In genomic region chr11:118435233-118435892, GRCh38 we compare ENCODE assay signal across 1 cellular context.
A peak's percentile ranks its signal among the peaks of the same experiment; 100 is the strongest.
TF ChIP-seq lines count a peak whose summit lies in the region.

No MANE protein-coding gene starts in this region.

TF ChIP-seq in HepG2, 621 proteins besides CTCF, POLR2A, EP300 and RAD21 (continued from another document and continues in another):
- TF ChIP-seq ZNF609 (CRISPR knock-in tag; IDR thresholded peaks at IDR 0.05; ENCODE audit: borderline replicate concordance) (no peak), ZSCAN31 (CRISPR knock-in tag; IDR thresholded peaks at IDR 0.05; ENCODE audit: low read depth) (no peak), ZFP36L1 (CRISPR knock-in tag; IDR thresholded peaks at IDR 0.05) (no peak), GATAD2A (CRISPR knock-in tag; IDR thresholded peaks at IDR 0.05) (no peak), MLLT10 (CRISPR knock-in tag; IDR thresholded peaks at IDR 0.05) (no peak), HNF4A (CRISPR knock-in tag; IDR thresholded peaks at IDR 0.05) (no peak), FOSL1 (CRISPR knock-in tag; IDR thresholded peaks at IDR 0.05; ENCODE audit: borderline replicate concordance) (no peak), BORCS8-MEF2B (CRISPR knock-in tag; IDR thresholded peaks at IDR 0.05) (peak; percentile 62; the same call in 1 of the 2 replicates), TFDP2 (CRISPR knock-in tag; IDR thresholded peaks at IDR 0.05) (peak; percentile 34; the same call in 1 of the 2 replicates), ZNF552 (CRISPR knock-in tag; IDR thresholded peaks at IDR 0.05; ENCODE audit: borderline replicate concordance) (no peak), ZNF543 (CRISPR knock-in tag; IDR thresholded peaks at IDR 0.05) (no peak), SNAPC2 (CRISPR knock-in tag; IDR thresholded peaks at IDR 0.05) (peak; percentile 65; the same call in 1 of the 2 replicates), ZSCAN29 (CRISPR knock-in tag; conservative IDR thresholded peaks at IDR 0.05) (no peak), ZBTB21 (CRISPR knock-in tag; IDR thresholded peaks at IDR 0.05) (no peak), POGZ (CRISPR knock-in tag; IDR thresholded peaks at IDR 0.05) (no peak), ZNF580 (CRISPR knock-in tag; IDR thresholded peaks at IDR 0.05; ENCODE audit: borderline replicate concordance, low read depth) (no peak), CAMTA2 (CRISPR knock-in tag; IDR thresholded peaks at IDR 0.05; ENCODE audit: borderline replicate concordance) (no peak), ZFYVE20 (CRISPR knock-in tag; IDR thresholded peaks at IDR 0.05; ENCODE audit: borderline replicate concordance, low read depth) (no peak), ZNF230 (CRISPR knock-in tag; IDR thresholded peaks at IDR 0.05) (no peak), ZZZ3 (CRISPR knock-in tag; IDR thresholded peaks at IDR 0.05; ENCODE audit: borderline replicate concordance) (no peak), ZNF598 (CRISPR knock-in tag; IDR thresholded peaks at IDR 0.05; ENCODE audit: borderline replicate concordance) (no peak), KMT2B (CRISPR knock-in tag; IDR thresholded peaks at IDR 0.05) (no peak; the same call in 1 of the 2 replicates), ZNF703 (CRISPR knock-in tag; IDR thresholded peaks at IDR 0.05; ENCODE audit: borderline replicate concordance) (no peak), MIXL1 (CRISPR knock-in tag; IDR thresholded peaks at IDR 0.05) (no peak), HDAC1 (CRISPR knock-in tag; IDR thresholded peaks at IDR 0.05) (no peak; the same call in 1 of the 2 replicates), CC2D1A (CRISPR knock-in tag; IDR thresholded peaks at IDR 0.05) (no peak), POLR2AphosphoS5 (IDR thresholded peaks at IDR 0.05; ENCODE audit: low read depth, low read length) (peak; percentile 60; the same call in 1 of the 2 replicates), ZNF451 (CRISPR knock-in tag; IDR thresholded peaks at IDR 0.05) (no peak), IRF2 (CRISPR knock-in tag; IDR thresholded peaks at IDR 0.05) (no peak), ZBTB4 (CRISPR knock-in tag; IDR thresholded peaks at IDR 0.05; ENCODE audit: borderline replicate concordance) (no peak), ZBTB7B (CRISPR knock-in tag; IDR thresholded peaks at IDR 0.05) (no peak)
- TF ChIP-seq, protein P1, sequence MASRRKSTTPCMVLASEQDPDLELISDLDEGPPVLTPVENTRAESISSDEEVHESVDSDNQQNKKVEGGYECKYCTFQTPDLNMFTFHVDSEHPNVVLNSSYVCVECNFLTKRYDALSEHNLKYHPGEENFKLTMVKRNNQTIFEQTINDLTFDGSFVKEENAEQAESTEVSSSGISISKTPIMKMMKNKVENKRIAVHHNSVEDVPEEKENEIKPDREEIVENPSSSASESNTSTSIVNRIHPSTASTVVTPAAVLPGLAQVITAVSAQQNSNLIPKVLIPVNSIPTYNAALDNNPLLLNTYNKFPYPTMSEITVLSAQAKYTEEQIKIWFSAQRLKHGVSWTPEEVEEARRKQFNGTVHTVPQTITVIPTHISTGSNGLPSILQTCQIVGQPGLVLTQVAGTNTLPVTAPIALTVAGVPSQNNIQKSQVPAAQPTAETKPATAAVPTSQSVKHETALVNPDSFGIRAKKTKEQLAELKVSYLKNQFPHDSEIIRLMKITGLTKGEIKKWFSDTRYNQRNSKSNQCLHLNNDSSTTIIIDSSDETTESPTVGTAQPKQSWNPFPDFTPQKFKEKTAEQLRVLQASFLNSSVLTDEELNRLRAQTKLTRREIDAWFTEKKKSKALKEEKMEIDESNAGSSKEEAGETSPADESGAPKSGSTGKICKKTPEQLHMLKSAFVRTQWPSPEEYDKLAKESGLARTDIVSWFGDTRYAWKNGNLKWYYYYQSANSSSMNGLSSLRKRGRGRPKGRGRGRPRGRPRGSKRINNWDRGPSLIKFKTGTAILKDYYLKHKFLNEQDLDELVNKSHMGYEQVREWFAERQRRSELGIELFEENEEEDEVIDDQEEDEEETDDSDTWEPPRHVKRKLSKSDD (CRISPR knock-in tag; IDR thresholded peaks at IDR 0.05; ENCODE audit: low read depth): no peak
- TF ChIP-seq, protein P2, sequence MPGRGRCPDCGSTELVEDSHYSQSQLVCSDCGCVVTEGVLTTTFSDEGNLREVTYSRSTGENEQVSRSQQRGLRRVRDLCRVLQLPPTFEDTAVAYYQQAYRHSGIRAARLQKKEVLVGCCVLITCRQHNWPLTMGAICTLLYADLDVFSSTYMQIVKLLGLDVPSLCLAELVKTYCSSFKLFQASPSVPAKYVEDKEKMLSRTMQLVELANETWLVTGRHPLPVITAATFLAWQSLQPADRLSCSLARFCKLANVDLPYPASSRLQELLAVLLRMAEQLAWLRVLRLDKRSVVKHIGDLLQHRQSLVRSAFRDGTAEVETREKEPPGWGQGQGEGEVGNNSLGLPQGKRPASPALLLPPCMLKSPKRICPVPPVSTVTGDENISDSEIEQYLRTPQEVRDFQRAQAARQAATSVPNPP (CRISPR knock-in tag; IDR thresholded peaks at IDR 0.05): no peak
- TF ChIP-seq, protein P3, sequence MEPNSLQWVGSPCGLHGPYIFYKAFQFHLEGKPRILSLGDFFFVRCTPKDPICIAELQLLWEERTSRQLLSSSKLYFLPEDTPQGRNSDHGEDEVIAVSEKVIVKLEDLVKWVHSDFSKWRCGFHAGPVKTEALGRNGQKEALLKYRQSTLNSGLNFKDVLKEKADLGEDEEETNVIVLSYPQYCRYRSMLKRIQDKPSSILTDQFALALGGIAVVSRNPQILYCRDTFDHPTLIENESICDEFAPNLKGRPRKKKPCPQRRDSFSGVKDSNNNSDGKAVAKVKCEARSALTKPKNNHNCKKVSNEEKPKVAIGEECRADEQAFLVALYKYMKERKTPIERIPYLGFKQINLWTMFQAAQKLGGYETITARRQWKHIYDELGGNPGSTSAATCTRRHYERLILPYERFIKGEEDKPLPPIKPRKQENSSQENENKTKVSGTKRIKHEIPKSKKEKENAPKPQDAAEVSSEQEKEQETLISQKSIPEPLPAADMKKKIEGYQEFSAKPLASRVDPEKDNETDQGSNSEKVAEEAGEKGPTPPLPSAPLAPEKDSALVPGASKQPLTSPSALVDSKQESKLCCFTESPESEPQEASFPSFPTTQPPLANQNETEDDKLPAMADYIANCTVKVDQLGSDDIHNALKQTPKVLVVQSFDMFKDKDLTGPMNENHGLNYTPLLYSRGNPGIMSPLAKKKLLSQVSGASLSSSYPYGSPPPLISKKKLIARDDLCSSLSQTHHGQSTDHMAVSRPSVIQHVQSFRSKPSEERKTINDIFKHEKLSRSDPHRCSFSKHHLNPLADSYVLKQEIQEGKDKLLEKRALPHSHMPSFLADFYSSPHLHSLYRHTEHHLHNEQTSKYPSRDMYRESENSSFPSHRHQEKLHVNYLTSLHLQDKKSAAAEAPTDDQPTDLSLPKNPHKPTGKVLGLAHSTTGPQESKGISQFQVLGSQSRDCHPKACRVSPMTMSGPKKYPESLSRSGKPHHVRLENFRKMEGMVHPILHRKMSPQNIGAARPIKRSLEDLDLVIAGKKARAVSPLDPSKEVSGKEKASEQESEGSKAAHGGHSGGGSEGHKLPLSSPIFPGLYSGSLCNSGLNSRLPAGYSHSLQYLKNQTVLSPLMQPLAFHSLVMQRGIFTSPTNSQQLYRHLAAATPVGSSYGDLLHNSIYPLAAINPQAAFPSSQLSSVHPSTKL (CRISPR knock-in tag; IDR thresholded peaks at IDR 0.05): no peak
- TF ChIP-seq, protein P4, sequence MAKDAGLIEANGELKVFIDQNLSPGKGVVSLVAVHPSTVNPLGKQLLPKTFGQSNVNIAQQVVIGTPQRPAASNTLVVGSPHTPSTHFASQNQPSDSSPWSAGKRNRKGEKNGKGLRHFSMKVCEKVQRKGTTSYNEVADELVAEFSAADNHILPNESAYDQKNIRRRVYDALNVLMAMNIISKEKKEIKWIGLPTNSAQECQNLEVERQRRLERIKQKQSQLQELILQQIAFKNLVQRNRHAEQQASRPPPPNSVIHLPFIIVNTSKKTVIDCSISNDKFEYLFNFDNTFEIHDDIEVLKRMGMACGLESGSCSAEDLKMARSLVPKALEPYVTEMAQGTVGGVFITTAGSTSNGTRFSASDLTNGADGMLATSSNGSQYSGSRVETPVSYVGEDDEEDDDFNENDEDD (CRISPR knock-in tag; IDR thresholded peaks at IDR 0.05; ENCODE audit: borderline replicate concordance): peak; percentile 58
- TF ChIP-seq, protein P5, sequence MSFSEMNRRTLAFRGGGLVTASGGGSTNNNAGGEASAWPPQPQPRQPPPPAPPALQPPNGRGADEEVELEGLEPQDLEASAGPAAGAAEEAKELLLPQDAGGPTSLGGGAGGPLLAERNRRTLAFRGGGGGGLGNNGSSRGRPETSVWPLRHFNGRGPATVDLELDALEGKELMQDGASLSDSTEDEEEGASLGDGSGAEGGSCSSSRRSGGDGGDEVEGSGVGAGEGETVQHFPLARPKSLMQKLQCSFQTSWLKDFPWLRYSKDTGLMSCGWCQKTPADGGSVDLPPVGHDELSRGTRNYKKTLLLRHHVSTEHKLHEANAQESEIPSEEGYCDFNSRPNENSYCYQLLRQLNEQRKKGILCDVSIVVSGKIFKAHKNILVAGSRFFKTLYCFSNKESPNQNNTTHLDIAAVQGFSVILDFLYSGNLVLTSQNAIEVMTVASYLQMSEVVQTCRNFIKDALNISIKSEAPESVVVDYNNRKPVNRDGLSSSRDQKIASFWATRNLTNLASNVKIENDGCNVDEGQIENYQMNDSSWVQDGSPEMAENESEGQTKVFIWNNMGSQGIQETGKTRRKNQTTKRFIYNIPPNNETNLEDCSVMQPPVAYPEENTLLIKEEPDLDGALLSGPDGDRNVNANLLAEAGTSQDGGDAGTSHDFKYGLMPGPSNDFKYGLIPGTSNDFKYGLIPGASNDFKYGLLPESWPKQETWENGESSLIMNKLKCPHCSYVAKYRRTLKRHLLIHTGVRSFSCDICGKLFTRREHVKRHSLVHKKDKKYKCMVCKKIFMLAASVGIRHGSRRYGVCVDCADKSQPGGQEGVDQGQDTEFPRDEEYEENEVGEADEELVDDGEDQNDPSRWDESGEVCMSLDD (CRISPR knock-in tag; IDR thresholded peaks at IDR 0.05; ENCODE audit: borderline replicate concordance): no peak
